In the genomic region with DNA sequence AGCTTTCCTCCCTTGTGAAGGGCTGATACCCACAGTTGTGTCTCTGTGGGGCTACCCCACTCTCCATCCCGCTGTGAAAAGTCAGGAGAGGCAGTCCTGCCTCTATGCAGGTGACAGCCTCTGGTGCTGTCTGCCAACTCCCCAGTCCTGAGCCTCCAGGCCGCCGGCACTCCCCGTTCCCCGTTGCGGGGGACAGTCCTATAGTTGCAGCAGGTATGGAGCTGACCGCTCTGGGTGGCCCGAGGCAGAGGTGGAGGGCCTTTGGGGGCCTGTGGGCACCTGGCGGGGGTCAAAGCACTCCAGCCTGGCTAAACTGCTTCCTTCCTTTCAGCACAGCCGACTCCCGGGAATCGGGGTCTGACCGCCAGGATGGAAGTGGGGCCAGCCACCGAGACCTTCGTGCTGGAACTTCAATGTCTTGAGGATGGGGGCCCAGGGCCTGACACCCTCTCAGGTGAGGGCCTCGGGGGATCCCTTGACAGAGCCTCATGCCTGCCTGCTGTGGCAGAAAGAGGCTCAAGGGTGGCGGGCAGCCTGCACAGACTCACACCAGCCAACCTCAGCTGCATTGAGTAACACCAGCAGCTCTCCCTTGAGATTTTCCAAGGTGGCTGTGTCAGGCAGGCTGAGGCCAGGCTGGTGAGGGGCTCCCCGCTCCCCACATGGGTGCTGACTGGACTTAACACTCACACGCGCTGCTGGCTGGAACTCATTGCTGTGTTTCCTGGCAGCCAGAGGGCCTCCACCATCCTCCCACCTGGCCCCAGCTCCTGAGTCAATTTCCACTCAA, we compare ENCODE assay signal across 20 cellular contexts. TPM values are rescaled to one million over a fixed set of nuclear protein-coding genes. Genes with fewer than 3 reads are reported as not detected.
DNase-seq lines count a peak whose midpoint lies in the region; ATAC-seq and TF ChIP-seq lines count a peak whose summit lies in the region.
"Had no signal": no experiment of that assay in that cellular context is flagged by ENCODE, and none has a peak within 500 bp of the region (broad histone marks: within the 10 kb centered on the region; RNA-seq: fewer than 3 reads in every experiment).

No MANE protein-coding gene starts in this region.

- H2BK5ac ChIP-seq in neuronal stem cell (ENCODE audit: low read length), result no peak overlapping the region

- no peak overlapping the region for H4K91ac ChIP-seq in neuronal stem cell (ENCODE audit: low read depth, low read length, poor library complexity)

- no peak overlapping the region for H2BK12ac ChIP-seq in neuronal stem cell (ENCODE audit: low read length)

- H3F3A ChIP-seq in Loucy (ENCODE audit: low read depth), result no peaks in the 10 kb centered on the region; the same call in 1 of the 2 replicates

- no peak overlapping the region for H2AK5ac ChIP-seq in neuronal stem cell (ENCODE audit: low read depth, low read length)

- DNase-seq in T-helper 1 cell, result no peak
- DNase-seq in endothelial cell (ENCODE audit: low spot score), result no peak
- no peak for DNase-seq in neuronal stem cell (ENCODE audit: low spot score)
- DNase-seq in stimulated activated naive B cell treated with anti-CD40 and anti-IgM and Interleukin-4, amounts not matched to agents 10 μg/mL and 1 μg/mL and 100 μg/mL, for 72 hours, result no peak
- DNase-seq: 8988T; activated CD4-positive, alpha-beta T cell treated with anti-CD3 and anti-CD28 coated beads, Interleukin-2, amount 50 U/mL, for 4 hours; DMS79 treated with DMSO at 0.1 percent for 48 hours; foreskin fibroblast; HCEC 1CT; midbrain; NCI-H146; Peyer's patch; stimulated activated CD4-positive, alpha-beta T cell treated with anti-CD3 and anti-CD28 coated beads, Interleukin-4, amount 100 ng/mL, for 1 hour had no signal

- no peaks in the 10 kb centered on the region for H3K9me2 ChIP-seq in Loucy (replicated peaks; ENCODE audit: low read depth, low read length)

- no peak overlapping the region for H2BK120ac ChIP-seq in neuronal stem cell (ENCODE audit: low read depth, low read length)

- ATAC-seq in GM21423 (IDR thresholded peaks at IDR 0.05; ENCODE audit: unreplicated experiment) (no peak), esophagus mucosa (no peak)
- no peak for ATAC-seq in stimulated activated naive B cell treated with anti-CD40 and anti-IgM and Interleukin-4, amounts not matched to agents 10 μg/mL and 1 μg/mL and 100 μg/mL, for 72 hours (replicated peaks)

- H3K36me3 ChIP-seq in Loucy (ENCODE audit: insufficient read depth, low read length) (no peaks in the 10 kb centered on the region; the same call in 1 of the 2 replicates), neuronal stem cell (replicated peaks in 1 of 2; ENCODE audit: control insufficient read depth in 2 of 2, insufficient read depth in 2 of 2, low read length in 2 of 2) (peaks cover 17 to 46% of the 10 kb centered on the region in 2 donors)
- H3K36me3 ChIP-seq: ovary had no signal

- H3K27ac Mint-ChIP-seq in T-helper 1 cell treated with Interleukin-12 subunit alpha and Interleukin-12 subunit beta and Interleukin-4 antibody, amounts not matched to agents 30 μg/mL and 1 μg/mL, for 36 hours, result no peak overlapping the region
- no peak overlapping the region for H3K27ac Mint-ChIP-seq in endothelial cell (ENCODE audit: unreplicated experiment)
- no peak overlapping the region for H3K27ac Mint-ChIP-seq in stimulated activated naive B cell treated with anti-CD40 and anti-IgM and Interleukin-4, amounts not matched to agents 10 μg/mL and 1 μg/mL and 100 μg/mL, for 72 hours

- no peak overlapping the region for H3K23ac ChIP-seq in neuronal stem cell (ENCODE audit: low read depth, low read length, poor library complexity)

- peak overlapping the region; percentile 38 for H3K14ac ChIP-seq in neuronal stem cell (ENCODE audit: low read length)

- H3K9ac ChIP-seq in Loucy (ENCODE audit: low read depth, low read length, poor library complexity, severe bottlenecking) (no peak overlapping the region), neuronal stem cell (ENCODE audit: low read depth, low read length, poor library complexity) (no peak overlapping the region)

- no CpG with 5 or more reads among the region's 20 CpGs for WGBS in neuronal stem cell (ENCODE audit: extremely low coverage in 2 of 2, insufficient read length in 2 of 2, insufficient replicate concordance in 1 of 2), 2 donors

- no peaks in the 10 kb centered on the region for H3K9me3 Mint-ChIP-seq in T-helper 1 cell treated with Interleukin-12 subunit alpha and Interleukin-12 subunit beta and Interleukin-4 antibody, amounts not matched to agents 30 μg/mL and 1 μg/mL, for 36 hours
- H3K9me3 Mint-ChIP-seq in endothelial cell (ENCODE audit: unreplicated experiment), result no peaks in the 10 kb centered on the region
- no peaks in the 10 kb centered on the region for H3K9me3 Mint-ChIP-seq in stimulated activated naive B cell treated with anti-CD40 and anti-IgM and Interleukin-4, amounts not matched to agents 10 μg/mL and 1 μg/mL and 100 μg/mL, for 72 hours
- H3K9me3 Mint-ChIP-seq: activated T-helper 1 cell treated with anti-CD3 and anti-CD28 coated beads, Interleukin-12 subunit alpha, Interleukin-12 subunit beta, Interleukin-2, Interleukin-4 antibody, amounts not matched to agents 30 ng/mL and 10 ng/mL and 1 ng/mL, durations not matched to agents 14 hours and 24 hours and 36 hours had no signal

- H3K27me3 Mint-ChIP-seq in T-helper 1 cell treated with Interleukin-12 subunit alpha and Interleukin-12 subunit beta and Interleukin-4 antibody, amounts not matched to agents 30 μg/mL and 1 μg/mL, for 36 hours (ENCODE audit: low read depth), result peaks cover 39% of the 10 kb centered on the region
- H3K27me3 Mint-ChIP-seq in endothelial cell (ENCODE audit: unreplicated experiment), result peaks cover 27% of the 10 kb centered on the region
- peaks cover 0 to 4% of the 10 kb centered on the region in 2 donors for H3K27me3 Mint-ChIP-seq in stimulated activated naive B cell treated with anti-CD40 and anti-IgM and Interleukin-4, amounts not matched to agents 10 μg/mL and 1 μg/mL and 100 μg/mL, for 72 hours

- H3K4me1 ChIP-seq in Loucy (ENCODE audit: insufficient read depth, low read length, poor library complexity, severe bottlenecking) (peaks cover 21% of the 10 kb centered on the region), neuronal stem cell (ENCODE audit: control insufficient read depth in 2 of 2, insufficient read depth in 1 of 2, low read depth in 1 of 2, low read length in 2 of 2) (peaks cover 6 to 8% of the 10 kb centered on the region in 2 donors)

- peaks cover 8% of the 10 kb centered on the region for H3K4me1 Mint-ChIP-seq in T-helper 1 cell treated with Interleukin-12 subunit alpha and Interleukin-12 subunit beta and Interleukin-4 antibody, amounts not matched to agents 30 μg/mL and 1 μg/mL, for 36 hours (ENCODE audit: low read depth)
- H3K4me1 Mint-ChIP-seq in endothelial cell (ENCODE audit: unreplicated experiment), result peaks cover 17% of the 10 kb centered on the region
- H3K4me1 Mint-ChIP-seq in stimulated activated naive B cell treated with anti-CD40 and anti-IgM and Interleukin-4, amounts not matched to agents 10 μg/mL and 1 μg/mL and 100 μg/mL, for 72 hours, result peaks cover 24 to 46% of the 10 kb centered on the region in 2 donors

- H3K27me3 ChIP-seq in Loucy (ENCODE audit: insufficient read depth, low read length, poor library complexity, severe bottlenecking), result no peaks in the 10 kb centered on the region
- no peaks in the 10 kb centered on the region for H3K27me3 ChIP-seq in neuronal stem cell (ENCODE audit: control insufficient read depth in 3 of 3, insufficient read depth in 3 of 3, low read depth in 1 of 3, low read length in 3 of 3)
- H3K27me3 ChIP-seq: ovary had no signal

- no peaks in the 10 kb centered on the region for H4K20me1 ChIP-seq in Loucy (ENCODE audit: insufficient read depth, low read length, poor library complexity, severe bottlenecking)

- H3K27ac ChIP-seq in neuronal stem cell (replicated peaks; ENCODE audit: low read length), result no peak overlapping the region
- H3K27ac ChIP-seq: ovary, thoracic aorta had no signal

- no peak overlapping the region for H3K18ac ChIP-seq in neuronal stem cell (ENCODE audit: low read length)

- H4K8ac ChIP-seq in neuronal stem cell (ENCODE audit: low read depth, low read length), result no peak overlapping the region

- H2AFZ ChIP-seq in Loucy (ENCODE audit: low read length) (no peak overlapping the region), neuronal stem cell (ENCODE audit: low read length) (no peak overlapping the region)

- no peaks in the 10 kb centered on the region; the same call in 1 of the 2 replicates for H3K79me2 ChIP-seq in Loucy (ENCODE audit: insufficient read depth, low read length)

- H2BK15ac ChIP-seq in neuronal stem cell (ENCODE audit: low read length), result no peak overlapping the region

- no peak for TF ChIP-seq CTCF in Loucy (conservative IDR thresholded peaks at IDR 0.05; ENCODE audit: low read length)
- TF ChIP-seq CTCF in endothelial cell (IDR thresholded peaks at IDR 0.05; ENCODE audit: unreplicated experiment), result no peak

- peak overlapping the region; percentile 56 for H3K4me3 Mint-ChIP-seq in T-helper 1 cell treated with Interleukin-12 subunit alpha and Interleukin-12 subunit beta and Interleukin-4 antibody, amounts not matched to agents 30 μg/mL and 1 μg/mL, for 36 hours
- H3K4me3 Mint-ChIP-seq in endothelial cell (ENCODE audit: unreplicated experiment), result peak overlapping the region; percentile 79
- H3K4me3 Mint-ChIP-seq in stimulated activated naive B cell treated with anti-CD40 and anti-IgM and Interleukin-4, amounts not matched to agents 10 μg/mL and 1 μg/mL and 100 μg/mL, for 72 hours, result peak overlapping the region in 1 of 2 donors; percentile 67

- no peak overlapping the region for H3K4ac ChIP-seq in neuronal stem cell (ENCODE audit: low read length)

- H3K4me2 ChIP-seq in Loucy (ENCODE audit: low read depth, low read length, poor library complexity, severe bottlenecking), result peak overlapping the region; percentile 69
- no peak overlapping the region for H3K4me2 ChIP-seq in neuronal stem cell (ENCODE audit: insufficient read depth, low read length, poor library complexity, severe bottlenecking)

- H3K9me3 ChIP-seq in Loucy (ENCODE audit: insufficient read depth, low read depth, low read length), result no peaks in the 10 kb centered on the region
- no peaks in the 10 kb centered on the region for H3K9me3 ChIP-seq in neuronal stem cell (replicated peaks in 1 of 2; ENCODE audit: control insufficient read depth in 2 of 2, insufficient read depth in 1 of 2, low read depth in 1 of 2, low read length in 2 of 2)
- H3K9me3 ChIP-seq: ovary, Peyer's patch, thoracic aorta had no signal

- H3K79me1 ChIP-seq in neuronal stem cell (ENCODE audit: low read depth, low read length), result peaks cover 8% of the 10 kb centered on the region

- peaks cover 4% of the 10 kb centered on the region for H3K36me3 Mint-ChIP-seq in T-helper 1 cell treated with Interleukin-12 subunit alpha and Interleukin-12 subunit beta and Interleukin-4 antibody, amounts not matched to agents 30 μg/mL and 1 μg/mL, for 36 hours (ENCODE audit: low read depth)
- peaks cover 20% of the 10 kb centered on the region for H3K36me3 Mint-ChIP-seq in endothelial cell (ENCODE audit: low read depth, unreplicated experiment)
- H3K36me3 Mint-ChIP-seq in stimulated activated naive B cell treated with anti-CD40 and anti-IgM and Interleukin-4, amounts not matched to agents 10 μg/mL and 1 μg/mL and 100 μg/mL, for 72 hours, result peaks cover 7 to 14% of the 10 kb centered on the region in 2 donors

- H3K4me3 ChIP-seq in Loucy (ENCODE audit: low read length, poor library complexity, severe bottlenecking) (no peak overlapping the region), neuronal stem cell (ENCODE audit: low read length in 2 of 2) (peak overlapping the region in 1 of 2 donors; percentile 93)

RNA-seq across cellular contexts. Expression of a gene that starts 1.6 kb away (rescaled TPM):
- 7.9 TPM for total RNA-seq in endothelial cell (ENCODE audit: unreplicated experiment)
- 5.3 TPM for polyA plus RNA-seq in neuronal stem cell (2013, experiment 1 of 2)
- polyA plus RNA-seq in neuronal stem cell (2013, experiment 2 of 2), result 5.4 TPM
- total RNA-seq in esophagus mucosa, result 0.24 TPM

RNA-seq across cellular contexts. Expression of a gene that starts 20.1 kb away (rescaled TPM):
- total RNA-seq in endothelial cell (ENCODE audit: unreplicated experiment) (42.2 TPM), esophagus mucosa (10.4 TPM)
- 11.1 TPM for polyA plus RNA-seq in neuronal stem cell (2013, experiment 1 of 2)
- polyA plus RNA-seq in neuronal stem cell (2013, experiment 2 of 2), result 10.9 TPM

RNA-seq across cellular contexts. Expression of a gene that starts 27.2 kb away (rescaled TPM):
- total RNA-seq in endothelial cell (ENCODE audit: unreplicated experiment) (39.6 TPM), esophagus mucosa (13.7 TPM)
- polyA plus RNA-seq in neuronal stem cell (2013, experiment 1 of 2), result 24.9 TPM
- polyA plus RNA-seq in neuronal stem cell (2013, experiment 2 of 2), result 25.4 TPM

RNA-seq across cellular contexts. Expression of a gene that starts 39.8 kb away (rescaled TPM):
- total RNA-seq in endothelial cell (ENCODE audit: unreplicated experiment) (44.0 TPM), esophagus mucosa (23.0 TPM)
- 82.1 TPM for polyA plus RNA-seq in neuronal stem cell (2013, experiment 1 of 2)
- 82.2 TPM for polyA plus RNA-seq in neuronal stem cell (2013, experiment 2 of 2)
